2 cellular contexts compared by ENCODE assay signal in the genomic region with DNA sequence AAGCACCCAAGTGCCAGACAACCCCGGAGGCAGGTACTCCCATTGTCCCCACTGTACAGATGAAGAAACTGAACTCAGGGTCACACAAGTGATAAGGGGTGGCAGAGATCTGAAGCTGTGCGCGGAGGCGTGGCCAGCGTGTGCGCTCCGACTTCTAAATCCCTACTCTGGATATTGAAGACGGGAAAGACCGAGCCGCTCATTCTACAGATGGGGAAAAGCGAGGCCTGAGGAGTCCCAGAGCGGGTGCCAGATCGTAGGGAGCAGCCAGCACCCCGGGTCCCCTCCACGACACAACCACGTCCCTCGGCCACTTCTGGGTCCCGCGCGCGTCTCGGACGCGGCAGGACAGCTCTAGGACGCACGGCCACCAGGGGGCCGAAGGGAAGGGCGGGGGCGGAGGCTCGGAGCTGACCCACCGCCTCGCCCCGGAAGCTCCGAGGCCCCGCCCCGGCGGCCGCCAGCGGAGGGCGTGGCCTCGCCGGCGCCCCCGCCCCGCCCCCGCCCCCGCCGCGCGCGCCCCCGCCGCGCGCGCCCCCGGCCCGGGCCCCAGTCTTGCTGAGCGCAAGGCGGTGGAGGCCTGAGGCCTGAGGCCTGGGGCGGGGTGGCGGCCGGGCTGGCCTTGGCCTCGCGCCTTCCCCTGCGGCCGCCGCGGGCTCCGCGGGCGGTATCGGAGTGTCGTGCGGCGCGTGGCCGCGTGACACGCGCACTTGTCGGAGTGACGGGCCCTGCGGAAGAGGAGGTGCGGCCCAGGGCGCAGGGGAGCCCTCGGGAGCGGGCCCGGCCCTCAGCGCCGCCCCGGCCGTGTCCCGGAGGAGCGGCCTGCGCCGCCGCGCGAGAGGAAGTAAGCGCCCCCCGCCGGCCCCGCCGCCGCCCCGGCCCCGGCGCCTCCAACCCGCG.
TF ChIP-seq lines count a peak whose summit lies in the region.

A gene with protein sequence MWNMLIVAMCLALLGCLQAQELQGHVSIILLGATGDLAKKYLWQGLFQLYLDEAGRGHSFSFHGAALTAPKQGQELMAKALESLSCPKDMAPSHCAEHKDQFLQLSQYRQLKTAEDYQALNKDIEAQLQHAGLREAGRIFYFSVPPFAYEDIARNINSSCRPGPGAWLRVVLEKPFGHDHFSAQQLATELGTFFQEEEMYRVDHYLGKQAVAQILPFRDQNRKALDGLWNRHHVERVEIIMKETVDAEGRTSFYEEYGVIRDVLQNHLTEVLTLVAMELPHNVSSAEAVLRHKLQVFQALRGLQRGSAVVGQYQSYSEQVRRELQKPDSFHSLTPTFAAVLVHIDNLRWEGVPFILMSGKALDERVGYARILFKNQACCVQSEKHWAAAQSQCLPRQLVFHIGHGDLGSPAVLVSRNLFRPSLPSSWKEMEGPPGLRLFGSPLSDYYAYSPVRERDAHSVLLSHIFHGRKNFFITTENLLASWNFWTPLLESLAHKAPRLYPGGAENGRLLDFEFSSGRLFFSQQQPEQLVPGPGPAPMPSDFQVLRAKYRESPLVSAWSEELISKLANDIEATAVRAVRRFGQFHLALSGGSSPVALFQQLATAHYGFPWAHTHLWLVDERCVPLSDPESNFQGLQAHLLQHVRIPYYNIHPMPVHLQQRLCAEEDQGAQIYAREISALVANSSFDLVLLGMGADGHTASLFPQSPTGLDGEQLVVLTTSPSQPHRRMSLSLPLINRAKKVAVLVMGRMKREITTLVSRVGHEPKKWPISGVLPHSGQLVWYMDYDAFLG (plus strand): TSS at position 552 of the 900 bp plus-strand sequence. CDS start 10,161 bp downstream, outside the sequence.

TF ChIP-seq in IMR-90, 13 proteins besides CTCF, POLR2A, EP300 and RAD21:
- TF ChIP-seq RFX5 (IDR thresholded peaks at IDR 0.05; ENCODE audit: low read depth, low read length) (no peak), NFE2L2 (IDR thresholded peaks at IDR 0.05; ENCODE audit: low read depth, low read length) (no peak), USF2 (IDR thresholded peaks at IDR 0.05; ENCODE audit: low read depth, low read length) (0 out of 2 replicates have a peak, but pooled peaks have one; percentile 27), MAZ (IDR thresholded peaks at IDR 0.05; ENCODE audit: borderline replicate concordance, low read depth, low read length) (peak; percentile 91; the same call in 1 of the 2 replicates), RCOR1 (IDR thresholded peaks at IDR 0.05; ENCODE audit: insufficient replicate concordance, low read length) (peak; percentile 1), MXI1 (IDR thresholded peaks at IDR 0.05; ENCODE audit: borderline replicate concordance, low read depth, low read length) (0 out of 2 replicates have a peak, but pooled peaks have one; percentile 34), FOS (IDR thresholded peaks at IDR 0.05; ENCODE audit: low read depth, low read length) (no peak), MAFK (IDR thresholded peaks at IDR 0.05; ENCODE audit: low read depth, low read length) (no peak), BHLHE40 (IDR thresholded peaks at IDR 0.05; ENCODE audit: low read depth, low read length) (peak; percentile 75), CEBPB (IDR thresholded peaks at IDR 0.05; ENCODE audit: low read depth, low read length) (no peak), SMC3 (IDR thresholded peaks at IDR 0.05; ENCODE audit: low read depth, low read length) (peak; percentile 45), ELK1 (IDR thresholded peaks at IDR 0.05; ENCODE audit: borderline replicate concordance, low read depth, low read length) (no peak), CHD1 (IDR thresholded peaks at IDR 0.05; ENCODE audit: low read depth, low read length) (no peak)

TF ChIP-seq in SK-N-SH treated with all-trans-retinoic acid at 6 μM for 48 hours, 23 proteins besides CTCF, POLR2A, EP300 and RAD21:
- TF ChIP-seq GLIS3 (CRISPR knock-in tag; IDR thresholded peaks at IDR 0.05) (no peak), ZC3H10 (CRISPR knock-in tag; IDR thresholded peaks at IDR 0.05) (0 out of 2 replicates have a peak, but pooled peaks have one; percentile 42), ZFP3 (CRISPR knock-in tag; IDR thresholded peaks at IDR 0.05) (0 out of 2 replicates have a peak, but pooled peaks have one; percentile 30)
- TF ChIP-seq, protein P1, sequence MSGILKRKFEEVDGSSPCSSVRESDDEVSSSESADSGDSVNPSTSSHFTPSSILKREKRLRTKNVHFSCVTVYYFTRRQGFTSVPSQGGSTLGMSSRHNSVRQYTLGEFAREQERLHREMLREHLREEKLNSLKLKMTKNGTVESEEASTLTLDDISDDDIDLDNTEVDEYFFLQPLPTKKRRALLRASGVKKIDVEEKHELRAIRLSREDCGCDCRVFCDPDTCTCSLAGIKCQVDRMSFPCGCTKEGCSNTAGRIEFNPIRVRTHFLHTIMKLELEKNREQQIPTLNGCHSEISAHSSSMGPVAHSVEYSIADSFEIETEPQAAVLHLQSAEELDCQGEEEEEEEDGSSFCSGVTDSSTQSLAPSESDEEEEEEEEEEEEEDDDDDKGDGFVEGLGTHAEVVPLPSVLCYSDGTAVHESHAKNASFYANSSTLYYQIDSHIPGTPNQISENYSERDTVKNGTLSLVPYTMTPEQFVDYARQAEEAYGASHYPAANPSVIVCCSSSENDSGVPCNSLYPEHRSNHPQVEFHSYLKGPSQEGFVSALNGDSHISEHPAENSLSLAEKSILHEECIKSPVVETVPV (CRISPR knock-in tag; IDR thresholded peaks at IDR 0.05), result peak; percentile 25; the same call in 1 of the 2 replicates
TF ChIP-seq in SK-N-SH treated with all-trans-retinoic acid at 6 μM for 48 hours: peak in this region for 3.
